Comparison of ENCODE assay signal across 8 cellular contexts in genomic region chr19:6066661-6067646, GRCh38. TPM values are rescaled to one million over a fixed set of nuclear protein-coding genes. Genes with fewer than 3 reads are reported as not detected.
DNase-seq lines count a peak whose midpoint lies in the region; ATAC-seq and TF ChIP-seq lines count a peak whose summit lies in the region.

No MANE protein-coding gene starts in this region.

- TF ChIP-seq CTCF in mesothelial cell of epicardium (IDR thresholded peaks at IDR 0.05; ENCODE audit: unreplicated experiment) = no peak

- H3K27me3 ChIP-seq in esophagus (ENCODE audit: control insufficient read depth in 1 of 2, insufficient read depth in 2 of 2, low read length in 2 of 2) = no peaks in the 10 kb centered on the region

- no peaks in the 10 kb centered on the region for H3K36me3 ChIP-seq in esophagus (ENCODE audit: control insufficient read depth in 2 of 2, insufficient read depth in 2 of 2, low read length in 1 of 2)

- H3K27ac Mint-ChIP-seq in T-helper 17 cell (peak overlapping the region; percentile 77), mesothelial cell of epicardium (peak overlapping the region; percentile 94)

- peak overlapping the region; percentile 73 to 75 for H3K27ac ChIP-seq in esophagus (ENCODE audit: low read depth in 2 of 2, low read length in 1 of 2)

- H3K4me1 Mint-ChIP-seq in T-helper 17 cell (peaks cover 49% of the 10 kb centered on the region), mesothelial cell of epicardium (peaks cover 22% of the 10 kb centered on the region)

- peak overlapping the region; percentile 69 for H3K4me3 Mint-ChIP-seq in T-helper 17 cell
- H3K4me3 Mint-ChIP-seq in mesothelial cell of epicardium = no peak overlapping the region

- DNase-seq in G401 (ENCODE audit: low spot score) (peak; percentile 64), NCI-H1436 (lab: John Stamatoyannopoulos, UW) (peak; percentile 97), T-helper 17 cell (peak; percentile 36 to 58 (median 49)), mesothelial cell of epicardium (ENCODE audit: low spot score in 2 of 2, unreplicated experiment in 2 of 2) (peak; percentile 70 to 77), ureter (ENCODE audit: low spot score) (peak; percentile 89)

- peaks cover 10% of the 10 kb centered on the region for H3K9me3 Mint-ChIP-seq in mesothelial cell of epicardium

- H3K4me1 ChIP-seq in esophagus (ENCODE audit: control insufficient read depth in 2 of 2, insufficient read depth in 2 of 2, low read length in 1 of 2) = peaks cover 5 to 16% of the 10 kb centered on the region in 2 donors

- WGBS in esophagus, 2 donors = 17 to 18% methylated on average over 18 of the region's 18 CpGs

- peaks cover 9% of the 10 kb centered on the region for H3K27me3 Mint-ChIP-seq in T-helper 17 cell
- peaks cover 29% of the 10 kb centered on the region for H3K27me3 Mint-ChIP-seq in mesothelial cell of epicardium (ENCODE audit: low read depth)

- H3K9me3 ChIP-seq in T-helper 17 cell (ENCODE audit: control insufficient read depth, low read length, poor library complexity, severe bottlenecking) (no peaks in the 10 kb centered on the region), esophagus (ENCODE audit: control insufficient read depth in 2 of 2, insufficient read depth in 1 of 2, low read depth in 1 of 2, low read length in 1 of 2) (no peaks in the 10 kb centered on the region)

- no peak overlapping the region for H3K4me3 ChIP-seq in esophagus (ENCODE audit: low read depth in 1 of 2, low read length in 2 of 2)

- ATAC-seq in T-helper 17 cell = peak; percentile 47
- ATAC-seq in HG02884 (IDR thresholded peaks at IDR 0.05; ENCODE audit: unreplicated experiment) = no peak
- no peak for ATAC-seq in esophagus mucosa

- H3K36me3 Mint-ChIP-seq in T-helper 17 cell (ENCODE audit: low read depth) (no peaks in the 10 kb centered on the region), mesothelial cell of epicardium (no peaks in the 10 kb centered on the region)

- in situ Hi-C loops in G401 (cut with HindIII; ENCODE audit: low sequenced_read_pairs) = no loop called here

RNA-seq across cellular contexts. Expression of gene RFX2, which starts 43.3 kb away (rescaled TPM):
- total RNA-seq in G401 (2014; rRNA removed; shearing (Covaris generic)) = 3.1 and 4.2 TPM in 2 replicates
- total RNA-seq in T-helper 17 cell (10 to 100 TPM in 1 of 2 donors, 1 to 10 TPM in 1; 9.0 to 23.3 TPM), mesothelial cell of epicardium (6.5 to 8.4 TPM (median 7.3 TPM) in 3 replicates), ureter (30.3 TPM), esophagus mucosa (4.5 TPM)
- polyA plus RNA-seq in esophagus = 1 to 10 TPM; 5.3 to 8.8 TPM
